12 cellular contexts compared by ENCODE assay signal in genomic region chr10:74753295-74754211, GRCh38.
A peak's percentile ranks its signal among the peaks of the same experiment; 100 is the strongest.
DNase-seq lines count a peak whose midpoint lies in the region; ATAC-seq and TF ChIP-seq lines count a peak whose summit lies in the region.
"Had no signal": no experiment of that assay in that cellular context is flagged by ENCODE, and none has a peak within 500 bp of the region (broad histone marks: within the 10 kb centered on the region; RNA-seq: fewer than 3 reads in every experiment).

No MANE protein-coding gene starts in this region.

- no peak overlapping the region for H4K8ac ChIP-seq in IMR-90 (ENCODE audit: low read depth in 2 of 2, low read length in 2 of 2)

- no peaks in the 10 kb centered on the region for H3K9me3 ChIP-seq in IMR-90 (ENCODE audit: control insufficient read depth, insufficient read depth, low read length)
- no peaks in the 10 kb centered on the region for H3K9me3 ChIP-seq in body of pancreas
- H3K9me3 ChIP-seq: suprapubic skin had no signal

- H3K36me3 ChIP-seq in IMR-90 (ENCODE audit: control insufficient read depth, insufficient read depth, low read length) (no peaks in the 10 kb centered on the region), body of pancreas (replicated peaks in 1 of 2; ENCODE audit: insufficient read depth in 1 of 2, low read depth in 2 of 2) (no peaks in the 10 kb centered on the region)
- H3K36me3 ChIP-seq: BLaER1 treated with 17β-estradiol and CSF1 and Interleukin-3, amounts not matched to agents 10 nM and 100 nM; suprapubic skin had no signal

- H3K4me1 Mint-ChIP-seq in nephron progenitor cell: peaks cover 26% of the 10 kb centered on the region

- H3K9me3 Mint-ChIP-seq in nephron progenitor cell: no peaks in the 10 kb centered on the region
- H3K9me3 Mint-ChIP-seq: activated T-cell treated with anti-CD3 and anti-CD28 coated beads, Interleukin-2, amount 50 U/mL, for 24 hours had no signal

- ATAC-seq in IMR-90 (ENCODE audit: low read depth) (no peak), body of pancreas (peak; percentile 87), HG02884 (IDR thresholded peaks at IDR 0.05; ENCODE audit: unreplicated experiment) (no peak)
- ATAC-seq: Right ventricle myocardium inferior had no signal

- 83% methylated on average over 14 of the region's 18 CpGs; no CpG with 5 or more reads in 1 of the 2 experiments for WGBS in IMR-90 (ENCODE audit: extremely low coverage in 2 of 2, insufficient read length in 1 of 2), 2 experiments
- WGBS in body of pancreas, 2 donors: 74 to 78% methylated on average over 10 to 18 of the region's 18 CpGs

- H2AK5ac ChIP-seq in IMR-90 (ENCODE audit: low read depth, low read length): no peak overlapping the region

- H4K5ac ChIP-seq in IMR-90 (ENCODE audit: low read depth, low read length): no peak overlapping the region

- no peaks in the 10 kb centered on the region for H3K27me3 ChIP-seq in IMR-90 (ENCODE audit: control insufficient read depth, insufficient read depth, low read length)
- no peaks in the 10 kb centered on the region for H3K27me3 ChIP-seq in body of pancreas
- H3K27me3 ChIP-seq: BLaER1 treated with 17β-estradiol and CSF1 and Interleukin-3, amounts not matched to agents 10 nM and 100 nM; suprapubic skin had no signal

- H3K23ac ChIP-seq in IMR-90 (ENCODE audit: low read depth, low read length): no peak overlapping the region

- in situ Hi-C loops in IMR-90 (cut with MboI; ENCODE audit: low sequenced_read_pairs): no loop called here

- TF ChIP-seq RAD21 in IMR-90 (IDR thresholded peaks at IDR 0.05; ENCODE audit: low read length): no peak

- DNase-seq in AG10803 (ENCODE audit: low read depth) (peak; percentile 98), IMR-90 (peak; percentile 20), body of pancreas (peak; percentile 29 to 45 (median 41)), nephron progenitor cell (peak; percentile 14), NCI-H748 treated with DMSO at 0.1 percent for 48 hours (lab: John Stamatoyannopoulos, UW) (no peak), midbrain (lab: John Stamatoyannopoulos, UW) (no peak), DMS79 (lab: John Stamatoyannopoulos, UW) (no peak)
- DNase-seq: activated T-cell treated with anti-CD3 and anti-CD28 coated beads, Interleukin-2, amount 50 U/mL, for 24 hours had no signal

- no peak overlapping the region for H3K27ac ChIP-seq in IMR-90 (ENCODE audit: insufficient read depth, low read length)
- H3K27ac ChIP-seq in body of pancreas: peak overlapping the region in 2 of 4 donors; percentile 19 to 50
- H3K27ac ChIP-seq: BLaER1 treated with 17β-estradiol and CSF1 and Interleukin-3, amounts not matched to agents 10 nM and 100 nM; suprapubic skin had no signal

- H3K27me3 Mint-ChIP-seq in nephron progenitor cell (ENCODE audit: low read depth, poor library complexity): no peaks in the 10 kb centered on the region
- H3K27me3 Mint-ChIP-seq: activated T-cell treated with anti-CD3 and anti-CD28 coated beads, Interleukin-2, amount 50 U/mL, for 24 hours had no signal

- dilution Hi-C loops in IMR-90 (cut with HindIII; ENCODE audit: low sequenced_read_pairs, unreplicated experiment): no loop called here

- TF ChIP-seq POLR2A in IMR-90 (IDR thresholded peaks at IDR 0.05; ENCODE audit: low read depth, low read length) (no peak), body of pancreas (IDR thresholded peaks at IDR 0.05) (no peak)

- 0 out of 2 replicates have a peak, but pooled peaks cover 2% of the 10 kb centered on the region for H3K9me1 ChIP-seq in IMR-90 (ENCODE audit: insufficient read depth, low read length)

- H2BK5ac ChIP-seq in IMR-90 (ENCODE audit: low read depth, low read length, poor library complexity, severe bottlenecking): no peak overlapping the region

- H3K18ac ChIP-seq in IMR-90 (ENCODE audit: low read depth, low read length): no peak overlapping the region; the same call in 1 of the 2 replicates

- POLR2A ChIA-PET in IMR-90 (lab: Charles Lee; ENCODE audit: unreplicated experiment): no interaction called here

- H2AFZ ChIP-seq in IMR-90 (replicated peaks; ENCODE audit: low read length, poor library complexity): peak overlapping the region; percentile 41

- no peak overlapping the region for H3K56ac ChIP-seq in IMR-90 (ENCODE audit: extremely low read depth, insufficient read depth, low read length)

- H3K9ac ChIP-seq in IMR-90 (ENCODE audit: low read depth, low read length): no peak overlapping the region
- H3K9ac ChIP-seq: BLaER1 treated with 17β-estradiol and CSF1 and Interleukin-3, amounts not matched to agents 10 nM and 100 nM had no signal

- H4K91ac ChIP-seq in IMR-90 (ENCODE audit: insufficient read depth, low read depth, low read length): no peak overlapping the region

- H2BK20ac ChIP-seq in IMR-90 (ENCODE audit: low read depth, low read length): no peak overlapping the region

- H3K4me3 ChIP-seq in AG10803 (ENCODE audit: low read length) (no peak overlapping the region), IMR-90 (ENCODE audit: insufficient read depth, low read depth, low read length) (no peak overlapping the region), body of pancreas (no peak overlapping the region)
- H3K4me3 ChIP-seq: BLaER1 treated with 17β-estradiol and CSF1 and Interleukin-3, amounts not matched to agents 10 nM and 100 nM; suprapubic skin had no signal

- no TSS peak for BruUV-seq in IMR-90 (replicated peaks; lab: Mats Ljungman, UMichigan)

- no peak overlapping the region for H2AK9ac ChIP-seq in IMR-90 (replicated peaks; ENCODE audit: low read depth, low read length, poor library complexity)

- H3K14ac ChIP-seq in IMR-90 (replicated peaks; ENCODE audit: low read depth, low read length): no peak overlapping the region

- H3K27ac Mint-ChIP-seq in nephron progenitor cell: peak overlapping the region; percentile 53
- H3K27ac Mint-ChIP-seq: activated T-cell treated with anti-CD3 and anti-CD28 coated beads, Interleukin-2, amount 50 U/mL, for 24 hours had no signal

- H3K4me2 ChIP-seq in IMR-90 (ENCODE audit: low read depth, low read length): no peak overlapping the region

- TF ChIP-seq CTCF in AG10803 (conservative IDR thresholded peaks at IDR 0.05; ENCODE audit: low read length) (peak; percentile 37), IMR-90 (conservative IDR thresholded peaks at IDR 0.05; ENCODE audit: low read depth, low read length) (no peak), body of pancreas (IDR thresholded peaks at IDR 0.05) (no peak), nephron progenitor cell (IDR thresholded peaks at IDR 0.05) (no peak)

- no peak overlapping the region for H2BK15ac ChIP-seq in IMR-90 (ENCODE audit: low read depth, low read length)

- no peaks in the 10 kb centered on the region for H3K4me1 ChIP-seq in IMR-90 (ENCODE audit: control insufficient read depth, insufficient read depth, low read length)
- H3K4me1 ChIP-seq in body of pancreas: peaks cover 7% of the 10 kb centered on the region

- no peaks in the 10 kb centered on the region for H3K36me3 Mint-ChIP-seq in nephron progenitor cell (ENCODE audit: low read depth)

- intact Hi-C loops in IMR-90 (cut with micrococcal nuclease) (no loop called here), body of pancreas (cut with DNase I) (no loop called here)

- no peak overlapping the region for H3K4ac ChIP-seq in IMR-90 (ENCODE audit: low read depth, low read length)

- H4K20me1 ChIP-seq in IMR-90 (ENCODE audit: insufficient read depth, low read length): no peaks in the 10 kb centered on the region
- H4K20me1 ChIP-seq: BLaER1 treated with 17β-estradiol and CSF1 and Interleukin-3, amounts not matched to agents 10 nM and 100 nM had no signal

- H2BK120ac ChIP-seq in IMR-90 (ENCODE audit: low read depth, low read length): no peak overlapping the region

- no peak overlapping the region for H3K4me3 Mint-ChIP-seq in nephron progenitor cell
- H3K4me3 Mint-ChIP-seq: activated T-cell treated with anti-CD3 and anti-CD28 coated beads, Interleukin-2, amount 50 U/mL, for 24 hours had no signal

- H3K79me1 ChIP-seq in IMR-90 (ENCODE audit: low read depth in 1 of 2, low read length in 2 of 2): no peaks in the 10 kb centered on the region

- CTCF ChIA-PET in IMR-90 (lab: Yijun Ruan, JAX): interaction anchor here (0.8 kb wide), 1 partner anchor 16 kb away, joined by 3 read pairs; no protein-coding TSS in a partner anchor

TF ChIP-seq in IMR-90, 13 proteins besides CTCF, POLR2A, EP300 and RAD21:
- TF ChIP-seq RCOR1 (IDR thresholded peaks at IDR 0.05; ENCODE audit: insufficient replicate concordance, low read length): no peak
- TF ChIP-seq ELK1 (IDR thresholded peaks at IDR 0.05; ENCODE audit: borderline replicate concordance, low read depth, low read length): no peak
- TF ChIP-seq BHLHE40 (IDR thresholded peaks at IDR 0.05; ENCODE audit: low read depth, low read length): no peak
- no peak for TF ChIP-seq CEBPB (IDR thresholded peaks at IDR 0.05; ENCODE audit: low read depth, low read length)
- no peak for TF ChIP-seq NFE2L2 (IDR thresholded peaks at IDR 0.05; ENCODE audit: low read depth, low read length)
- no peak for TF ChIP-seq MXI1 (IDR thresholded peaks at IDR 0.05; ENCODE audit: borderline replicate concordance, low read depth, low read length)
- TF ChIP-seq SMC3 (IDR thresholded peaks at IDR 0.05; ENCODE audit: low read depth, low read length): no peak
- no peak for TF ChIP-seq RFX5 (IDR thresholded peaks at IDR 0.05; ENCODE audit: low read depth, low read length)
- no peak for TF ChIP-seq MAZ (IDR thresholded peaks at IDR 0.05; ENCODE audit: borderline replicate concordance, low read depth, low read length)
- no peak for TF ChIP-seq CHD1 (IDR thresholded peaks at IDR 0.05; ENCODE audit: low read depth, low read length)
- TF ChIP-seq USF2 (IDR thresholded peaks at IDR 0.05; ENCODE audit: low read depth, low read length): no peak
- TF ChIP-seq FOS (IDR thresholded peaks at IDR 0.05; ENCODE audit: low read depth, low read length): no peak
- no peak for TF ChIP-seq MAFK (IDR thresholded peaks at IDR 0.05; ENCODE audit: low read depth, low read length)

Comparison
In these comparisons a context has a peak if more than half of its experiments do, and no peak if none do; other contexts are left out.
1. DNase-seq: peak in AG10803 (single experiment), IMR-90 (single experiment), body of pancreas (4 of 4) and nephron progenitor cell (single experiment); none in NCI-H748 treated with DMSO at 0.1 percent for 48 hours (single experiment), midbrain (single experiment) and DMS79 (single experiment).